In genomic region chr2:73284296-73285161, GRCh38 we compare ENCODE assay signal across 8 cellular contexts. TPM values are rescaled to one million over a fixed set of nuclear protein-coding genes. Genes with fewer than 3 reads are reported as not detected.
DNase-seq lines count a peak whose midpoint lies in the region; ATAC-seq lines count a peak whose summit lies in the region.

A gene with protein sequence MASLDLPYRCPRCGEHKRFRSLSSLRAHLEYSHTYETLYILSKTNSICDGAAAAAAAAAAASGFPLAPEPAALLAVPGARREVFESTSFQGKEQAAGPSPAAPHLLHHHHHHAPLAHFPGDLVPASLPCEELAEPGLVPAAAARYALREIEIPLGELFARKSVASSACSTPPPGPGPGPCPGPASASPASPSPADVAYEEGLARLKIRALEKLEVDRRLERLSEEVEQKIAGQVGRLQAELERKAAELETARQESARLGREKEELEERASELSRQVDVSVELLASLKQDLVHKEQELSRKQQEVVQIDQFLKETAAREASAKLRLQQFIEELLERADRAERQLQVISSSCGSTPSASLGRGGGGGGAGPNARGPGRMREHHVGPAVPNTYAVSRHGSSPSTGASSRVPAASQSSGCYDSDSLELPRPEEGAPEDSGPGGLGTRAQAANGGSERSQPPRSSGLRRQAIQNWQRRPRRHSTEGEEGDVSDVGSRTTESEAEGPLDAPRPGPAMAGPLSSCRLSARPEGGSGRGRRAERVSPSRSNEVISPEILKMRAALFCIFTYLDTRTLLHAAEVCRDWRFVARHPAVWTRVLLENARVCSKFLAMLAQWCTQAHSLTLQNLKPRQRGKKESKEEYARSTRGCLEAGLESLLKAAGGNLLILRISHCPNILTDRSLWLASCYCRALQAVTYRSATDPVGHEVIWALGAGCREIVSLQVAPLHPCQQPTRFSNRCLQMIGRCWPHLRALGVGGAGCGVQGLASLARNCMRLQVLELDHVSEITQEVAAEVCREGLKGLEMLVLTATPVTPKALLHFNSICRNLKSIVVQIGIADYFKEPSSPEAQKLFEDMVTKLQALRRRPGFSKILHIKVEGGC (minus strand): TSS chr2:73284478. CDS start chr2:73269630, 14,848 bp downstream.

- CTCF ChIA-PET in activated CD4-positive, alpha-beta T cell treated with anti-CD3 and anti-CD28 coated beads, Interleukin-2, amount 10 ng/mL, durations not matched to agents 7 days and 5 days (lab: Charles Lee) = interaction anchor here (0.5 to 1.3 kb wide), 2 partner anchors 16 to 1149 kb away, joined by 3 to 4 read pairs; no protein-coding TSS in a partner anchor

- H3K4me1 ChIP-seq in ectodermal cell (ENCODE audit: control insufficient read depth, insufficient read depth, low read length) = peaks cover 7% of the 10 kb centered on the region
- H3K4me1 ChIP-seq in mucosa of rectum (ENCODE audit: control insufficient read depth in 2 of 2, insufficient read depth in 2 of 2, low read length in 2 of 2) = peaks cover 0 to 2% of the 10 kb centered on the region in 2 donors

- 1% methylated on average over 68 of the region's 69 CpGs for WGBS in ectodermal cell, 2 experiments

- peaks cover 20% of the 10 kb centered on the region for H3K4me1 Mint-ChIP-seq in activated CD4-positive, alpha-beta T cell treated with anti-CD3 and anti-CD28 coated beads, Interleukin-2, amount 10 ng/mL, durations not matched to agents 7 days and 5 days
- H3K4me1 Mint-ChIP-seq in stimulated activated effector memory CD8-positive, alpha-beta T cell treated with anti-CD3 and anti-CD28 coated beads, Interleukin-12 subunit alpha, Interleukin-12 subunit beta, amount 100 ng/mL, for 72 hours = peaks cover 32% of the 10 kb centered on the region

- H3K27ac ChIP-seq in ectodermal cell (ENCODE audit: insufficient read depth, low read depth, low read length, poor library complexity, severe bottlenecking) = no peak within 1 kb of the TSS
- no peak within 1 kb of the TSS for H3K27ac ChIP-seq in mucosa of rectum (ENCODE audit: low read depth in 2 of 2, low read length in 2 of 2)

- ATAC-seq in Right ventricle myocardium inferior (peak; percentile 61), HG02884 (IDR thresholded peaks at IDR 0.05; ENCODE audit: unreplicated experiment) (peak; percentile 62)
- ATAC-seq in stimulated activated effector memory CD8-positive, alpha-beta T cell treated with anti-CD3 and anti-CD28 coated beads, Interleukin-12 subunit alpha, Interleukin-12 subunit beta, amount 100 ng/mL, for 72 hours = peak; percentile 86

- POLR2A ChIA-PET in activated CD4-positive, alpha-beta T cell treated with anti-CD3 and anti-CD28 coated beads, Interleukin-2, amount 10 ng/mL, durations not matched to agents 7 days and 5 days (lab: Charles Lee) = no interaction called here

- DNase-seq in Right ventricle myocardium inferior (ENCODE audit: missing footprints) = no peak
- DNase-seq in cardiac septum (ENCODE audit: low spot score) = no peak
- DNase-seq in NCI-H345 (lab: John Stamatoyannopoulos, UW) = peak; percentile 53
- DNase-seq in activated CD4-positive, alpha-beta T cell treated with anti-CD3 and anti-CD28 coated beads, Interleukin-2, amount 10 ng/mL, durations not matched to agents 7 days and 5 days = peak; percentile 79
- peak; percentile 51 to 88 for DNase-seq in stimulated activated effector memory CD8-positive, alpha-beta T cell treated with anti-CD3 and anti-CD28 coated beads, Interleukin-12 subunit alpha, Interleukin-12 subunit beta, amount 100 ng/mL, for 72 hours (ENCODE audit: low spot score in 2 of 2)

- peak within 1 kb of the TSS; percentile 80 for H3K4me3 Mint-ChIP-seq in activated CD4-positive, alpha-beta T cell treated with anti-CD3 and anti-CD28 coated beads, Interleukin-2, amount 10 ng/mL, durations not matched to agents 7 days and 5 days
- H3K4me3 Mint-ChIP-seq in stimulated activated effector memory CD8-positive, alpha-beta T cell treated with anti-CD3 and anti-CD28 coated beads, Interleukin-12 subunit alpha, Interleukin-12 subunit beta, amount 100 ng/mL, for 72 hours = peak within 1 kb of the TSS; percentile 67

- H3K27me3 Mint-ChIP-seq in activated CD4-positive, alpha-beta T cell treated with anti-CD3 and anti-CD28 coated beads, Interleukin-2, amount 10 ng/mL, durations not matched to agents 7 days and 5 days = peaks cover 24% of the 10 kb centered on the region

- H3K4me3 ChIP-seq in ectodermal cell (ENCODE audit: insufficient read depth, low read depth, low read length) (peak within 1 kb of the TSS; percentile 64), mucosa of rectum (ENCODE audit: low read length in 2 of 2) (peak within 1 kb of the TSS; percentile 64 to 65)

- H3K9me3 ChIP-seq in ectodermal cell (ENCODE audit: control insufficient read depth, low read length) = no peaks in the 10 kb centered on the region
- no peaks in the 10 kb centered on the region for H3K9me3 ChIP-seq in mucosa of rectum (ENCODE audit: control insufficient read depth in 2 of 2, low read length in 2 of 2)

- H3K27me3 ChIP-seq in ectodermal cell (ENCODE audit: control insufficient read depth, insufficient read depth, low read length, poor library complexity, severe bottlenecking) (peaks cover 65% of the 10 kb centered on the region), mucosa of rectum (ENCODE audit: control insufficient read depth in 2 of 2, insufficient read depth in 2 of 2, low read length in 2 of 2) (peaks cover 0 to 3% of the 10 kb centered on the region in 2 donors)

- H3K36me3 ChIP-seq in ectodermal cell (ENCODE audit: control insufficient read depth, insufficient read depth, low read length) = no peaks in the 10 kb centered on the region
- no peaks in the 10 kb centered on the region for H3K36me3 ChIP-seq in mucosa of rectum (ENCODE audit: control insufficient read depth in 2 of 2, insufficient read depth in 2 of 2, low read length in 2 of 2)

- peak within 1 kb of the TSS; percentile 85 for H3K27ac Mint-ChIP-seq in activated CD4-positive, alpha-beta T cell treated with anti-CD3 and anti-CD28 coated beads, Interleukin-2, amount 10 ng/mL, durations not matched to agents 7 days and 5 days
- H3K27ac Mint-ChIP-seq in stimulated activated effector memory CD8-positive, alpha-beta T cell treated with anti-CD3 and anti-CD28 coated beads, Interleukin-12 subunit alpha, Interleukin-12 subunit beta, amount 100 ng/mL, for 72 hours = peak within 1 kb of the TSS; percentile 61

- no peaks in the 10 kb centered on the region for H3K36me3 Mint-ChIP-seq in activated CD4-positive, alpha-beta T cell treated with anti-CD3 and anti-CD28 coated beads, Interleukin-2, amount 10 ng/mL, durations not matched to agents 7 days and 5 days (ENCODE audit: low read depth)
- no peaks in the 10 kb centered on the region for H3K36me3 Mint-ChIP-seq in stimulated activated effector memory CD8-positive, alpha-beta T cell treated with anti-CD3 and anti-CD28 coated beads, Interleukin-12 subunit alpha, Interleukin-12 subunit beta, amount 100 ng/mL, for 72 hours

- intact Hi-C loops in Right ventricle myocardium inferior (cut with DNase I) = no loop called here
- intact Hi-C loops in cardiac septum (cut with DNase I) = no loop called here

- no peaks in the 10 kb centered on the region for H3K9me3 Mint-ChIP-seq in activated CD4-positive, alpha-beta T cell treated with anti-CD3 and anti-CD28 coated beads, Interleukin-2, amount 10 ng/mL, durations not matched to agents 7 days and 5 days
- H3K9me3 Mint-ChIP-seq in stimulated activated effector memory CD8-positive, alpha-beta T cell treated with anti-CD3 and anti-CD28 coated beads, Interleukin-12 subunit alpha, Interleukin-12 subunit beta, amount 100 ng/mL, for 72 hours = no peaks in the 10 kb centered on the region

- H3K9ac ChIP-seq in mucosa of rectum (ENCODE audit: low read depth in 1 of 2, low read length in 2 of 2) = no peak within 1 kb of the TSS

RNA-seq across cellular contexts. Expression of the gene that starts here (rescaled TPM):
- total RNA-seq in Right ventricle myocardium inferior = 0.87 TPM
- total RNA-seq in cardiac septum = 1.3 TPM
- 10 to 100 TPM; 18.2 to 20.2 TPM for total RNA-seq in activated CD4-positive, alpha-beta T cell treated with anti-CD3 and anti-CD28 coated beads, Interleukin-2, amount 10 ng/mL, durations not matched to agents 7 days and 5 days
- polyA plus RNA-seq in ectodermal cell (2013, experiment 1 of 4) = 4.8 TPM
- polyA plus RNA-seq in ectodermal cell (2013, experiment 2 of 4) = 6.1 TPM
- polyA plus RNA-seq in ectodermal cell (2013, experiment 3 of 4) = 4.6 TPM
- polyA plus RNA-seq in ectodermal cell (2013, experiment 4 of 4) = 4.9 TPM

Comparison
In these comparisons a context has a peak if more than half of its experiments do, and no peak if none do; other contexts are left out.
1. Peak in ATAC-seq in Right ventricle myocardium inferior; RNA of the gene not detected or under 1 TPM.
2. DNase-seq: peak in NCI-H345 (single experiment), activated CD4-positive, alpha-beta T cell treated with anti-CD3 and anti-CD28 coated beads, Interleukin-2, amount 10 ng/mL, durations not matched to agents 7 days and 5 days (single experiment) and stimulated activated effector memory CD8-positive, alpha-beta T cell treated with anti-CD3 and anti-CD28 coated beads, Interleukin-12 subunit alpha, Interleukin-12 subunit beta, amount 100 ng/mL, for 72 hours (2 of 2); none in Right ventricle myocardium inferior (single experiment) and cardiac septum (single experiment).
3. Peak in every context shown above with its lines, with median percentiles within 50 percentile points of each other: ATAC-seq.